Comparison of ENCODE assay signal across 10 cellular contexts in genomic region chr2:72367530-72368225, GRCh38.
DNase-seq lines count a peak whose midpoint lies in the region; ATAC-seq and TF ChIP-seq lines count a peak whose summit lies in the region.
"Had no signal": no experiment of that assay in that cellular context is flagged by ENCODE, and none has a peak within 500 bp of the region (broad histone marks: within the 10 kb centered on the region; RNA-seq: fewer than 3 reads in every experiment).

No MANE protein-coding gene starts in this region.

- intact Hi-C loops in lower leg skin (cut with DNase I; ENCODE audit: low total_unique reads) = no loop called here

- DNase-seq in AG08395 (ENCODE audit: low spot score) (peak; percentile 86), LoVo (ENCODE audit: low spot score) (peak; percentile 86), dermis blood vessel endothelial cell (peak; percentile 27), lower leg skin (ENCODE audit: low spot score in 2 of 2) (peak; percentile 46 to 89), KG1 (lab: John Stamatoyannopoulos, UW) (no peak), SHP77 (lab: John Stamatoyannopoulos, UW) (no peak), NCI-H345 (lab: John Stamatoyannopoulos, UW) (no peak)
- DNase-seq: activated CD4-positive, alpha-beta memory T cell treated with anti-CD3 and anti-CD28 coated beads, Interleukin-2, amount 10 ng/mL, durations not matched to agents 7 days and 5 days; GDM1 had no signal

- H3K4me3 ChIP-seq in lower leg skin (ENCODE audit: low read depth, poor library complexity, severe bottlenecking) = no peak overlapping the region

- TF ChIP-seq POLR2A in lower leg skin (IDR thresholded peaks at IDR 0.05) = no peak

- ATAC-seq in GM21515 (IDR thresholded peaks at IDR 0.05; ENCODE audit: unreplicated experiment) = no peak

- TF ChIP-seq CTCF in lower leg skin (IDR thresholded peaks at IDR 0.05) = no peak

- 73 to 84% methylated on average over 5 of the region's 5 CpGs for WGBS in lower leg skin, 2 donors

Comparison
In these comparisons a context has a peak if more than half of its experiments do, and no peak if none do; other contexts are left out.
1. DNase-seq: peak in AG08395 (single experiment), LoVo (single experiment), dermis blood vessel endothelial cell (single experiment) and lower leg skin (2 of 2); none in KG1 (single experiment), SHP77 (0 of 2) and NCI-H345 (single experiment).